In genomic region chr12:26114720-26115406, GRCh38 we compare ENCODE assay signal across 8 cellular contexts. TPM values are rescaled to one million over a fixed set of nuclear protein-coding genes. Genes with fewer than 3 reads are reported as not detected.
A peak's percentile ranks its signal among the peaks of the same experiment; 100 is the strongest.
DNase-seq lines count a peak whose midpoint lies in the region; ATAC-seq, FAIRE-seq and TF ChIP-seq lines count a peak whose summit lies in the region.

No MANE protein-coding gene starts in this region.

- DNase-seq in activated CD8-positive, alpha-beta memory T cell treated with anti-CD3 and anti-CD28 coated beads, Interleukin-2, amount 10 ng/mL, durations not matched to agents 7 days and 5 days: no peak
- DNase-seq in activated CD8-positive, alpha-beta memory T cell treated with anti-CD3 and anti-CD28 coated beads, Interleukin-2, amount 50 U/mL, for 4 hours: no peak
- DNase-seq in GM12878 (ENCODE audit: low read depth, low spot score) (no peak), HepG2 (ENCODE audit: low spot score) (no peak), retina (no peak)
- DNase-seq in activated CD4-positive, CD25-positive, alpha-beta regulatory T cell (lab: John Stamatoyannopoulos, UW): no peak

- peak overlapping the region; percentile 73; the same call in 1 of the 2 replicates for H3K4me3 ChIP-seq in GM12878
- H3K4me3 ChIP-seq in HepG2 (replicated peaks in 1 of 3; ENCODE audit: insufficient read depth in 1 of 3, low read depth in 2 of 3, low read length in 3 of 3): peak overlapping the region in 2 of 3 experiments; percentile 1 to 66; a peak in 2 of 6 replicates
- peak overlapping the region; percentile 68 for H3K4me3 ChIP-seq in thymus (ENCODE audit: low read length)

- ATAC-seq in activated CD8-positive, alpha-beta memory T cell treated with anti-CD3 and anti-CD28 coated beads, Interleukin-2, amount 10 ng/mL, durations not matched to agents 7 days and 5 days: no peak
- ATAC-seq in GM12878 (no peak), HepG2 (peak; percentile 15; the same call in 2 of the 3 replicates), HG03354 (IDR thresholded peaks at IDR 0.05; ENCODE audit: poor library complexity, severe bottlenecking, unreplicated experiment) (no peak)

- no peaks in the 10 kb centered on the region; the same call in 1 of the 3 replicates for H3K9me3 ChIP-seq in GM12878 (replicated peaks; ENCODE audit: control insufficient read depth, insufficient read depth, low read length)
- no peaks in the 10 kb centered on the region for H3K9me3 ChIP-seq in HepG2 (ENCODE audit: low read length)
- H3K9me3 ChIP-seq in thymus (ENCODE audit: control insufficient read depth): no peaks in the 10 kb centered on the region

- H2AFZ ChIP-seq in GM12878 (ENCODE audit: control insufficient read depth, low read depth, low read length) (peak overlapping the region; percentile 86), HepG2 (ENCODE audit: low read length) (no peak overlapping the region)

- FAIRE-seq in GM12878 (lab: Jason Lieb, UNC): no peak
- no peak for FAIRE-seq in HepG2 (lab: Jason Lieb, UNC)

- H3K9me3 Mint-ChIP-seq in activated CD8-positive, alpha-beta memory T cell treated with anti-CD3 and anti-CD28 coated beads, Interleukin-2, amount 10 ng/mL, durations not matched to agents 7 days and 5 days (ENCODE audit: low read depth): no peaks in the 10 kb centered on the region

- SMC1A ChIA-PET in GM12878 (lab: Charles Lee; ENCODE audit: uncharacterized antibody, unreplicated experiment): interaction anchor here (0.6 to 3.2 kb wide), 13 partner anchors 9 to 726 kb away, joined by 3 to 11 read pairs (median 3); partner anchors contain the start of gene BHLHE41

- H3K36me3 Mint-ChIP-seq in activated CD8-positive, alpha-beta memory T cell treated with anti-CD3 and anti-CD28 coated beads, Interleukin-2, amount 10 ng/mL, durations not matched to agents 7 days and 5 days: no peaks in the 10 kb centered on the region

- intact Hi-C loops in GM12878 (cut with micrococcal nuclease; ENCODE audit: unreplicated experiment) (no loop called here), HepG2 (cut with micrococcal nuclease; ENCODE audit: unreplicated experiment) (no loop called here)

- BruUV-seq in GM12878 (replicated peaks; lab: Mats Ljungman, UMichigan) (no TSS peak), HepG2 (replicated peaks; lab: Mats Ljungman, UMichigan) (no TSS peak)

- peak overlapping the region; percentile 40 for H3K4me3 Mint-ChIP-seq in activated CD8-positive, alpha-beta memory T cell treated with anti-CD3 and anti-CD28 coated beads, Interleukin-2, amount 10 ng/mL, durations not matched to agents 7 days and 5 days

- H3K27me3 ChIP-seq in GM12878 (replicated peaks in 1 of 2; ENCODE audit: control insufficient read depth in 2 of 2, insufficient read depth in 2 of 2, low read length in 1 of 2) (peaks cover 0 to 15% of the 10 kb centered on the region in 2 experiments; a peak in 1 of 4 replicates), HepG2 (ENCODE audit: control insufficient read depth in 1 of 2, insufficient read depth in 2 of 2, low read length in 2 of 2) (peaks cover 1 to 8% of the 10 kb centered on the region in 2 experiments; a peak in 1 of 5 replicates), thymus (ENCODE audit: control insufficient read depth, insufficient read depth) (peaks cover 11% of the 10 kb centered on the region)

- no peaks in the 10 kb centered on the region for H4K20me1 ChIP-seq in GM12878 (ENCODE audit: control insufficient read depth, insufficient read depth)
- H4K20me1 ChIP-seq in HepG2 (ENCODE audit: insufficient read depth, low read length): no peaks in the 10 kb centered on the region

- no peak for TF ChIP-seq EP300 in GM12878 (IDR thresholded peaks at IDR 0.05; ENCODE audit: borderline replicate concordance in 1 of 2, control insufficient read depth in 1 of 2, low read depth in 2 of 2, low read length in 2 of 2)
- TF ChIP-seq EP300 in HepG2 (IDR thresholded peaks at IDR 0.05; ENCODE audit: low read depth in 2 of 2, low read length in 2 of 2): no peak
- TF ChIP-seq EP300 in HepG2 (CRISPR knock-in tag; IDR thresholded peaks at IDR 0.05; ENCODE audit: borderline replicate concordance): no peak

- TF ChIP-seq RAD21 in GM12878 (IDR thresholded peaks at IDR 0.05; ENCODE audit: insufficient read depth, low read depth, low read length) (no peak), HepG2 (CRISPR knock-in tag; IDR thresholded peaks at IDR 0.05) (no peak)

- in situ Hi-C loops in GM12878 (cut with MboI): loop anchor here (25.0 kb wide), 1 partner anchor 522 kb away; no protein-coding TSS in a partner anchor
- in situ Hi-C loops in HepG2 (cut with HindIII; ENCODE audit: extremely low pct_ligation_motif_present, low pct_unique_long_range_greater_than_20kb): no loop called here

- H3K36me3 ChIP-seq in GM12878 (ENCODE audit: control insufficient read depth in 2 of 2, insufficient read depth in 2 of 2, low read length in 1 of 2) (no peaks in the 10 kb centered on the region), HepG2 (replicated peaks in 1 of 2; ENCODE audit: control insufficient read depth in 1 of 2, insufficient read depth in 2 of 2, low read length in 2 of 2) (no peaks in the 10 kb centered on the region), thymus (ENCODE audit: control insufficient read depth, insufficient read depth) (no peaks in the 10 kb centered on the region)

- WGBS in GM12878 (ENCODE audit: insufficient coverage, insufficient replicate concordance, low lambda C conversion rate, missing lambda C conversion rate): 88% methylated on average over 13 of the region's 13 CpGs
- 24% methylated on average over 9 of the region's 13 CpGs for WGBS in HepG2 (ENCODE audit: low lambda C conversion rate)
- WGBS in thymus: 68% methylated on average over 13 of the region's 13 CpGs

- peaks cover 8% of the 10 kb centered on the region for H3K4me1 Mint-ChIP-seq in activated CD8-positive, alpha-beta memory T cell treated with anti-CD3 and anti-CD28 coated beads, Interleukin-2, amount 10 ng/mL, durations not matched to agents 7 days and 5 days

- H3K4me2 ChIP-seq in GM12878 (ENCODE audit: control insufficient read depth, insufficient read depth): peak overlapping the region; percentile 90
- H3K4me2 ChIP-seq in HepG2 (ENCODE audit: low read depth, low read length): peak overlapping the region; percentile 74

- POLR2A ChIA-PET in GM12878 (lab: Charles Lee) (interaction anchor here (0.6 to 2.5 kb wide), 4 partner anchors 9 to 159 kb away, joined by 3 to 6 read pairs (median 4); no protein-coding TSS in a partner anchor), HepG2 (lab: Yijun Ruan, JAX) (no interaction called here)

- H3K27me3 Mint-ChIP-seq in activated CD8-positive, alpha-beta memory T cell treated with anti-CD3 and anti-CD28 coated beads, Interleukin-2, amount 10 ng/mL, durations not matched to agents 7 days and 5 days: peaks cover 80% of the 10 kb centered on the region

- TF ChIP-seq POLR2A in GM12878 (IDR thresholded peaks at IDR 0.05; ENCODE audit: low read depth, low read length) (no peak), HepG2 (IDR thresholded peaks at IDR 0.05; ENCODE audit: insufficient read depth in 1 of 2, low read depth in 2 of 2, low read length in 2 of 2) (no peak)

- TF ChIP-seq CTCF in GM12878 (IDR thresholded peaks at IDR 0.05 in 2 of 3, conservative IDR thresholded peaks at IDR 0.05 in 1 of 3; ENCODE audit: control insufficient read depth in 2 of 3, extremely low read depth in 1 of 3, insufficient read depth in 1 of 3, low read depth in 3 of 3, low read length in 3 of 3): no peak
- TF ChIP-seq CTCF in HepG2 (CRISPR knock-in tag; IDR thresholded peaks at IDR 0.05): no peak

- H3K79me2 ChIP-seq in GM12878 (ENCODE audit: control insufficient read depth, insufficient read depth, low read length): no peaks in the 10 kb centered on the region
- H3K79me2 ChIP-seq in HepG2 (ENCODE audit: insufficient read depth, low read length): no peaks in the 10 kb centered on the region

- peaks cover 19% of the 10 kb centered on the region for H3K4me1 ChIP-seq in GM12878 (ENCODE audit: control insufficient read depth, insufficient read depth, low read length)
- H3K4me1 ChIP-seq in HepG2 (ENCODE audit: insufficient read depth, low read length): peaks cover 18% of the 10 kb centered on the region
- peaks cover 4% of the 10 kb centered on the region for H3K4me1 ChIP-seq in thymus (ENCODE audit: control insufficient read depth, insufficient read depth, low read length)

- CTCF ChIA-PET in activated CD8-positive, alpha-beta memory T cell treated with anti-CD3 and anti-CD28 coated beads, Interleukin-2, amount 10 ng/mL, durations not matched to agents 7 days and 5 days (lab: Charles Lee): interaction anchor here (1.4 to 1.6 kb wide), 3 partner anchors 18 to 587 kb away, joined by 3 to 5 read pairs (median 4); no protein-coding TSS in a partner anchor
- CTCF ChIA-PET in GM12878 (lab: Yijun Ruan, JAX): interaction anchor here (0.6 to 6.5 kb wide), 9 partner anchors 8 to 587 kb away, joined by 3 to 63 read pairs (median 4); no protein-coding TSS in a partner anchor
- CTCF ChIA-PET in HepG2 (lab: Yijun Ruan, JAX; ENCODE audit: low intra/inter-chr PET ratio, low total read pairs): no interaction called here

- RAD21 ChIA-PET in GM12878 (lab: Charles Lee; ENCODE audit: unreplicated experiment): interaction anchor here (0.6 to 3.1 kb wide), 3 partner anchors 10 to 157 kb away, joined by 3 to 9 read pairs (median 4); no protein-coding TSS in a partner anchor

- no peak overlapping the region for H3K27ac Mint-ChIP-seq in activated CD8-positive, alpha-beta memory T cell treated with anti-CD3 and anti-CD28 coated beads, Interleukin-2, amount 10 ng/mL, durations not matched to agents 7 days and 5 days

- H3K9ac ChIP-seq in GM12878 (ENCODE audit: control insufficient read depth, insufficient read depth, low read length) (no peak overlapping the region), HepG2 (ENCODE audit: insufficient read depth, low read depth, low read length) (peak overlapping the region; percentile 23; the same call in 1 of the 2 replicates)

- no peak overlapping the region for H3K27ac ChIP-seq in GM12878 (ENCODE audit: control insufficient read depth, insufficient read depth)
- no peak overlapping the region for H3K27ac ChIP-seq in HepG2 (ENCODE audit: extremely low read length, insufficient read depth, low read length)
- peak overlapping the region; percentile 75 for H3K27ac ChIP-seq in thymus (ENCODE audit: low read depth)

RNA-seq across cellular contexts. Expression of gene BHLHE41, which starts 10.0 kb away (rescaled TPM):
- not detected for total RNA-seq in activated CD8-positive, alpha-beta memory T cell treated with anti-CD3 and anti-CD28 coated beads, Interleukin-2, amount 10 ng/mL, durations not matched to agents 7 days and 5 days
- total RNA-seq in GM12878 (2013; cell fraction: nucleolus; rRNA removed): 0.15 TPM in 2 replicates
- not detected in 2 replicates for total RNA-seq in GM12878 (2014; rRNA removed)
- 0.04 and 0.14 TPM in 2 replicates for total RNA-seq in GM12878 (2014; rRNA removed; fragmentation: Illumina TruSeq; extraction: Trizol)
- total RNA-seq in GM12878 (2021): 0.13 and 0.45 TPM in 2 replicates
- polyA plus RNA-seq in GM12878 (2011; ENCODE audit: low read depth): 0.17 TPM
- polyA plus RNA-seq in GM12878 (2011; rRNA removed): 0.84 and 1.5 TPM in 2 replicates
- polyA plus RNA-seq in GM12878 (2011; cell fraction: cytosol; rRNA removed): 0.48 and 1.2 TPM in 2 replicates
- polyA plus RNA-seq in GM12878 (2011; cell fraction: nucleus; rRNA removed): 0.89 and 1.9 TPM in 2 replicates
- 0.74 and 1.8 TPM in 2 replicates for polyA plus RNA-seq in GM12878 (2012)
- polyA plus RNA-seq in GM12878 (2014; fragmentation: Illumina TruSeq; extraction: Trizol): 0.07 TPM in 1 of 2 replicates, not detected in the other
- polyA plus RNA-seq in GM12878 (2014; fragmentation: Nextera tagmentation; extraction: Ambion mirVana): under 1 TPM; 0.02 to 0.04 TPM
- 0.08 and 0.23 TPM in 2 replicates for polyA plus RNA-seq in GM12878 (2014; rRNA removed)
- not detected for polyA plus RNA-seq in GM12878 (2016; fragmentation: Nextera tagmentation; extraction: Ambion mirVana)
- polyA minus RNA-seq in GM12878 (2011; rRNA and poly(A)+ RNA removed): 0.41 and 1.2 TPM in 2 replicates
- 0.21 and 0.53 TPM in 2 replicates for polyA minus RNA-seq in GM12878 (2011; cell fraction: cytosol; rRNA and poly(A)+ RNA removed)
- 0.36 and 2.1 TPM in 2 replicates for polyA minus RNA-seq in GM12878 (2011; cell fraction: nucleus; rRNA and poly(A)+ RNA removed)
- not detected in 2 replicates for total RNA-seq in HepG2 (2016; rRNA removed; fragmentation: Illumina TruSeq; extraction: Trizol)
- total RNA-seq in HepG2 (2016; cell fraction: cytosol; rRNA removed; fragmentation: Illumina TruSeq; extraction: Trizol; ENCODE audit: low read depth): not detected in 2 replicates
- total RNA-seq in HepG2 (2016; cell fraction: insoluble cytoplasmic fraction; rRNA removed; fragmentation: Illumina TruSeq; extraction: Trizol): not detected in 2 replicates
- not detected in 2 replicates for total RNA-seq in HepG2 (2016; cell fraction: membrane; rRNA removed; fragmentation: Illumina TruSeq; extraction: Trizol)
- not detected in 2 replicates for total RNA-seq in HepG2 (2016; cell fraction: nucleus; rRNA removed; fragmentation: Illumina TruSeq; extraction: Trizol)
- polyA plus RNA-seq in HepG2 (2011; rRNA removed): 0.03 and 0.13 TPM in 2 replicates
- 0.01 TPM in 2 replicates for polyA plus RNA-seq in HepG2 (2011; cell fraction: cytosol; rRNA removed)
- 0.08 and 0.40 TPM in 2 replicates for polyA plus RNA-seq in HepG2 (2011; cell fraction: nucleus; rRNA removed)
- not detected in 2 replicates for polyA plus RNA-seq in HepG2 (2012)
- polyA plus RNA-seq in HepG2 (2016; cell fraction: cytosol; fragmentation: Illumina TruSeq; extraction: Trizol; ENCODE audit: low read depth): not detected in 2 replicates
- polyA plus RNA-seq in HepG2 (2016; cell fraction: insoluble cytoplasmic fraction; fragmentation: Illumina TruSeq; extraction: Trizol; ENCODE audit: low read depth): not detected in 2 replicates
- not detected in 2 replicates for polyA plus RNA-seq in HepG2 (2016; cell fraction: membrane; fragmentation: Illumina TruSeq; extraction: Trizol; ENCODE audit: low read depth)
- polyA plus RNA-seq in HepG2 (2016; cell fraction: nucleus; fragmentation: Illumina TruSeq; extraction: Trizol; ENCODE audit: insufficient read depth, low read depth): 0.15 TPM in 1 of 2 replicates, not detected in the other
- 0.06 TPM in 1 of 2 replicates, not detected in the other for polyA minus RNA-seq in HepG2 (2011; rRNA and poly(A)+ RNA removed; ENCODE audit: low replicate concordance)
- polyA minus RNA-seq in HepG2 (2011; cell fraction: cytosol; rRNA and poly(A)+ RNA removed): not detected in 2 replicates
- not detected in 2 replicates for polyA minus RNA-seq in HepG2 (2011; cell fraction: nucleus; rRNA and poly(A)+ RNA removed)
- polyA plus RNA-seq in thymus: 9.8 TPM
